Comparison of ENCODE assay signal across 9 cellular contexts in the genomic region with DNA sequence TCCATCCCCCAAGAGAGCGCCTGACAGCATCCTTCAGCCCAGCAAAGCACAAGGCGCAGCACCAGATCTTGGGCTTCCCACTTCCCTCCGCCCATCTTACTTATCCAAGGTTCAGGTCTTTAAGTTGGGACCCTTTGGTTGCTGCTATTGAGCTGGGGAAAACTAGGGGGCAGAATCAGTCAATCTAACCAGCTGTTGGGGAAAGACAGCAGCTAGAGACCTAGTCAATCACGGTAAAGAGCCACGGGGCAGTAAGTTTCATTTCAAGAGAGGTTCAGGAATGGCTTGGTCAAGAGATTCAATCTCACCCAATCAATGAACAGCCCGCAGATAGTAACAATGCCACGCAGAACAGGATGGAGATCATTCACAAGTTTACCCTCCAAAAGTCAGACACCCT. TPM values are rescaled to one million over a fixed set of nuclear protein-coding genes. Genes with fewer than 3 reads are reported as not detected.
DNase-seq lines count a peak whose midpoint lies in the region; ATAC-seq and TF ChIP-seq lines count a peak whose summit lies in the region.
"Had no signal": no experiment of that assay in that cellular context is flagged by ENCODE, and none has a peak within 500 bp of the region (broad histone marks: within the 10 kb centered on the region; RNA-seq: fewer than 3 reads in every experiment).

No MANE protein-coding gene starts in this region.

- no peak for TF ChIP-seq CTCF in CD8-positive, alpha-beta T cell (IDR thresholded peaks at IDR 0.05)
- no peak for TF ChIP-seq CTCF in nephron progenitor cell (IDR thresholded peaks at IDR 0.05)

- no peak overlapping the region for H3K27ac ChIP-seq in CD8-positive, alpha-beta T cell (ENCODE audit: low read depth, low read length)
- H3K27ac ChIP-seq: epithelial cell of prostate had no signal

- no peak for ATAC-seq in CD8-positive, alpha-beta T cell
- ATAC-seq in HG03159 (IDR thresholded peaks at IDR 0.05; ENCODE audit: unreplicated experiment) (no peak), GM21423 (IDR thresholded peaks at IDR 0.05; ENCODE audit: unreplicated experiment) (no peak), GM18907 (IDR thresholded peaks at IDR 0.05; ENCODE audit: unreplicated experiment) (no peak), left lobe of liver (no peak)

- H3K36me3 ChIP-seq in CD8-positive, alpha-beta T cell (ENCODE audit: insufficient read depth, low read length): no peaks in the 10 kb centered on the region

- peaks cover 22% of the 10 kb centered on the region for H3K4me1 ChIP-seq in CD8-positive, alpha-beta T cell (ENCODE audit: insufficient read depth, low read length)

- POLR2A ChIA-PET in CD8-positive, alpha-beta T cell (lab: Charles Lee): no interaction called here

- CTCF ChIA-PET in CD8-positive, alpha-beta T cell (lab: Charles Lee): interaction anchor here (0.6 to 9.5 kb wide), 4 partner anchors 10 to 195 kb away, joined by 3 to 119 read pairs (median 16); no protein-coding TSS in a partner anchor

- H3K9me3 Mint-ChIP-seq in CD8-positive, alpha-beta T cell: no peaks in the 10 kb centered on the region
- H3K9me3 Mint-ChIP-seq in IgD-negative memory B cell (no peaks in the 10 kb centered on the region), nephron progenitor cell (no peaks in the 10 kb centered on the region)
- no peaks in the 10 kb centered on the region for H3K9me3 Mint-ChIP-seq in dendritic cell treated with granulocyte-macrophage colony-stimulating factor and Interleukin-4, amounts not matched to agents 40 ng/mL and 50 ng/mL, for 4 days

- no peak for DNase-seq in CD8-positive, alpha-beta T cell
- DNase-seq in nephron progenitor cell: no peak
- no peak for DNase-seq in left lobe of liver (ENCODE audit: low spot score)

- H3K27me3 Mint-ChIP-seq in CD8-positive, alpha-beta T cell (ENCODE audit: low read depth): peaks cover 50% of the 10 kb centered on the region
- H3K27me3 Mint-ChIP-seq in IgD-negative memory B cell: peaks cover 29% of the 10 kb centered on the region
- H3K27me3 Mint-ChIP-seq in dendritic cell treated with granulocyte-macrophage colony-stimulating factor and Interleukin-4, amounts not matched to agents 40 ng/mL and 50 ng/mL, for 4 days: peaks cover 37% of the 10 kb centered on the region
- H3K27me3 Mint-ChIP-seq in nephron progenitor cell (ENCODE audit: low read depth, poor library complexity): peaks cover 93% of the 10 kb centered on the region

- no peaks in the 10 kb centered on the region for H3K9me3 ChIP-seq in CD8-positive, alpha-beta T cell (ENCODE audit: low read length)

- H3K4me1 Mint-ChIP-seq in CD8-positive, alpha-beta T cell (ENCODE audit: low read depth): peaks cover 19% of the 10 kb centered on the region
- peaks cover 11 to 23% (median 20%) of the 10 kb centered on the region in 3 donors for H3K4me1 Mint-ChIP-seq in IgD-negative memory B cell
- peaks cover 46% of the 10 kb centered on the region for H3K4me1 Mint-ChIP-seq in dendritic cell treated with granulocyte-macrophage colony-stimulating factor and Interleukin-4, amounts not matched to agents 40 ng/mL and 50 ng/mL, for 4 days (ENCODE audit: low read depth)
- H3K4me1 Mint-ChIP-seq in nephron progenitor cell: peaks cover 30% of the 10 kb centered on the region

- no peak overlapping the region for H3K27ac Mint-ChIP-seq in CD8-positive, alpha-beta T cell
- H3K27ac Mint-ChIP-seq in IgD-negative memory B cell (peak overlapping the region in 1 of 3 donors; percentile 86), nephron progenitor cell (no peak overlapping the region)
- H3K27ac Mint-ChIP-seq in dendritic cell treated with granulocyte-macrophage colony-stimulating factor and Interleukin-4, amounts not matched to agents 40 ng/mL and 50 ng/mL, for 4 days: no peak overlapping the region

- H3K4me3 Mint-ChIP-seq in CD8-positive, alpha-beta T cell: peak overlapping the region; percentile 87
- H3K4me3 Mint-ChIP-seq in IgD-negative memory B cell (peak overlapping the region; percentile 70 to 96 (median 88)), nephron progenitor cell (peak overlapping the region; percentile 79)
- peak overlapping the region; percentile 83 for H3K4me3 Mint-ChIP-seq in dendritic cell treated with granulocyte-macrophage colony-stimulating factor and Interleukin-4, amounts not matched to agents 40 ng/mL and 50 ng/mL, for 4 days

- H3K27me3 ChIP-seq in CD8-positive, alpha-beta T cell (ENCODE audit: insufficient read depth, low read length): peaks cover 26% of the 10 kb centered on the region

- intact Hi-C loops in CD8-positive, alpha-beta T cell (cut with DNase I, micrococcal nuclease): loop anchor here (2.0 to 10.0 kb wide), 10 partner anchors 83 to 1774 kb away; a partner anchor contains a TSS
- intact Hi-C loops in dendritic cell treated with granulocyte-macrophage colony-stimulating factor and Interleukin-4, amounts not matched to agents 40 ng/mL and 50 ng/mL, for 4 days (cut with micrococcal nuclease): loop anchor here (10.0 kb wide), 1 partner anchor 101 kb away; no protein-coding TSS in a partner anchor

- H3K36me3 Mint-ChIP-seq in CD8-positive, alpha-beta T cell: no peaks in the 10 kb centered on the region
- H3K36me3 Mint-ChIP-seq in IgD-negative memory B cell (no peaks in the 10 kb centered on the region), nephron progenitor cell (ENCODE audit: low read depth) (no peaks in the 10 kb centered on the region)
- no peaks in the 10 kb centered on the region for H3K36me3 Mint-ChIP-seq in dendritic cell treated with granulocyte-macrophage colony-stimulating factor and Interleukin-4, amounts not matched to agents 40 ng/mL and 50 ng/mL, for 4 days (ENCODE audit: low read depth)

- H3K4me3 ChIP-seq in CD8-positive, alpha-beta T cell (ENCODE audit: low read depth, low read length): peak overlapping the region; percentile 63

RNA-seq across cellular contexts. Expression of a gene that starts 1.7 kb away (rescaled TPM):
- total RNA-seq in CD8-positive, alpha-beta T cell: 1 to 10 TPM; 2.2 to 2.7 TPM
- polyA plus RNA-seq in IgD-negative memory B cell: 0.04 TPM
- 11.4 TPM for total RNA-seq in left lobe of liver
